8 cellular contexts compared by ENCODE assay signal in genomic region chr7:77415822-77416620, GRCh38. TPM values are rescaled to one million over a fixed set of nuclear protein-coding genes. Genes with fewer than 3 reads are reported as not detected.
DNase-seq lines count a peak whose midpoint lies in the region; ATAC-seq and TF ChIP-seq lines count a peak whose summit lies in the region.

A gene with protein sequence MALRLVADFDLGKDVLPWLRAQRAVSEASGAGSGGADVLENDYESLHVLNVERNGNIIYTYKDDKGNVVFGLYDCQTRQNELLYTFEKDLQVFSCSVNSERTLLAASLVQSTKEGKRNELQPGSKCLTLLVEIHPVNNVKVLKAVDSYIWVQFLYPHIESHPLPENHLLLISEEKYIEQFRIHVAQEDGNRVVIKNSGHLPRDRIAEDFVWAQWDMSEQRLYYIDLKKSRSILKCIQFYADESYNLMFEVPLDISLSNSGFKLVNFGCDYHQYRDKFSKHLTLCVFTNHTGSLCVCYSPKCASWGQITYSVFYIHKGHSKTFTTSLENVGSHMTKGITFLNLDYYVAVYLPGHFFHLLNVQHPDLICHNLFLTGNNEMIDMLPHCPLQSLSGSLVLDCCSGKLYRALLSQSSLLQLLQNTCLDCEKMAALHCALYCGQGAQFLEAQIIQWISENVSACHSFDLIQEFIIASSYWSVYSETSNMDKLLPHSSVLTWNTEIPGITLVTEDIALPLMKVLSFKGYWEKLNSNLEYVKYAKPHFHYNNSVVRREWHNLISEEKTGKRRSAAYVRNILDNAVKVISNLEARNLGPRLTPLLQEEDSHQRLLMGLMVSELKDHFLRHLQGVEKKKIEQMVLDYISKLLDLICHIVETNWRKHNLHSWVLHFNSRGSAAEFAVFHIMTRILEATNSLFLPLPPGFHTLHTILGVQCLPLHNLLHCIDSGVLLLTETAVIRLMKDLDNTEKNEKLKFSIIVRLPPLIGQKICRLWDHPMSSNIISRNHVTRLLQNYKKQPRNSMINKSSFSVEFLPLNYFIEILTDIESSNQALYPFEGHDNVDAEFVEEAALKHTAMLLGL (minus strand): TSS chr7:77416349. CDS start chr7:77416321, 28 bp downstream.

- no peaks in the 10 kb centered on the region for H3K36me3 ChIP-seq in left lung

- peaks cover 8 to 60% of the 10 kb centered on the region in 2 donors for H3K4me1 ChIP-seq in left lung

- no peaks in the 10 kb centered on the region for H3K9me3 ChIP-seq in left lung

- intact Hi-C loops in left lung (cut with DNase I), result no loop called here

- peak within 1 kb of the TSS; percentile 73 to 79 for H3K4me3 ChIP-seq in left lung

- DNase-seq in EL (peak; percentile 53), LoVo (ENCODE audit: low spot score) (peak; percentile 76), left lung (peak; percentile 72 to 94), NCI-H2081 treated with DMSO at 0.1 percent for 48 hours (lab: John Stamatoyannopoulos, UW) (no peak)
- DNase-seq in stimulated activated CD4-positive, alpha-beta T cell treated with anti-CD3 and anti-CD28 coated beads, Interleukin-4, amount 100 ng/mL, for 48 hours (ENCODE audit: low read depth in 2 of 2), result peak; percentile 19 to 27

- ATAC-seq in GM21576 (IDR thresholded peaks at IDR 0.05; ENCODE audit: unreplicated experiment) (peak; percentile 39), left lung (peak; percentile 78)
- peak; percentile 63 to 70 for ATAC-seq in activated CD4-positive, CD25-positive, alpha-beta regulatory T cell treated with anti-CD3 and anti-CD28 coated beads, Interleukin-2, amount 50 U/mL, for 24 hours

- H3K27me3 ChIP-seq in left lung, result no peaks in the 10 kb centered on the region

- TF ChIP-seq CTCF in left lung (IDR thresholded peaks at IDR 0.05), result no peak

- peak within 1 kb of the TSS; percentile 56 for H3K27ac ChIP-seq in cingulate gyrus (ENCODE audit: low read depth, low read length)
- H3K27ac ChIP-seq in left lung, result peak within 1 kb of the TSS; percentile 94 to 98

RNA-seq across cellular contexts. Expression of the gene that starts here (rescaled TPM):
- 10 to 100 TPM; 40.9 to 45.4 TPM for total RNA-seq in left lung
